1 cellular context compared by ENCODE assay signal in the genomic region with DNA sequence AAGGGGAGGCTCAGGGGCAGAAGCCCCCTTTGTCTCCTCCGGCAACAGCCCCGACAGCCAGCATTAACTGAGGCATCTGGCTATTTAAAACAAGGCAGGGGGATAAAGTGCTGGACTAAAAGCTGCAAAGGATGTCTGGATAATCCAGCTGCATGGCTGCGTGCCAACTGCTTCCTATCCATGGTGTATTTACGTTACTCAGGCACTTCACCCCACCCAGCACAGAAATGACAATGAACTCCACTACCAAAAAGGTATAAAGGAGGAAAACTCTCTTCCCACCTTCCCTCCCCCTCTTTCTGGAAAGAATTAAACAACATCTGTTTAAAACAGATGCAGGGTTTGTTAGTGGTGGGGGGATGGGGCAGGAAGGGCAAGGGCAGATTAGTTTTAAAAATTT.
TF ChIP-seq lines count a peak whose summit lies in the region.

No MANE protein-coding gene starts in this region.

TF ChIP-seq in HepG2, 621 proteins besides CTCF, POLR2A, EP300 and RAD21 (continued from another document):
- TF ChIP-seq, protein P1, sequence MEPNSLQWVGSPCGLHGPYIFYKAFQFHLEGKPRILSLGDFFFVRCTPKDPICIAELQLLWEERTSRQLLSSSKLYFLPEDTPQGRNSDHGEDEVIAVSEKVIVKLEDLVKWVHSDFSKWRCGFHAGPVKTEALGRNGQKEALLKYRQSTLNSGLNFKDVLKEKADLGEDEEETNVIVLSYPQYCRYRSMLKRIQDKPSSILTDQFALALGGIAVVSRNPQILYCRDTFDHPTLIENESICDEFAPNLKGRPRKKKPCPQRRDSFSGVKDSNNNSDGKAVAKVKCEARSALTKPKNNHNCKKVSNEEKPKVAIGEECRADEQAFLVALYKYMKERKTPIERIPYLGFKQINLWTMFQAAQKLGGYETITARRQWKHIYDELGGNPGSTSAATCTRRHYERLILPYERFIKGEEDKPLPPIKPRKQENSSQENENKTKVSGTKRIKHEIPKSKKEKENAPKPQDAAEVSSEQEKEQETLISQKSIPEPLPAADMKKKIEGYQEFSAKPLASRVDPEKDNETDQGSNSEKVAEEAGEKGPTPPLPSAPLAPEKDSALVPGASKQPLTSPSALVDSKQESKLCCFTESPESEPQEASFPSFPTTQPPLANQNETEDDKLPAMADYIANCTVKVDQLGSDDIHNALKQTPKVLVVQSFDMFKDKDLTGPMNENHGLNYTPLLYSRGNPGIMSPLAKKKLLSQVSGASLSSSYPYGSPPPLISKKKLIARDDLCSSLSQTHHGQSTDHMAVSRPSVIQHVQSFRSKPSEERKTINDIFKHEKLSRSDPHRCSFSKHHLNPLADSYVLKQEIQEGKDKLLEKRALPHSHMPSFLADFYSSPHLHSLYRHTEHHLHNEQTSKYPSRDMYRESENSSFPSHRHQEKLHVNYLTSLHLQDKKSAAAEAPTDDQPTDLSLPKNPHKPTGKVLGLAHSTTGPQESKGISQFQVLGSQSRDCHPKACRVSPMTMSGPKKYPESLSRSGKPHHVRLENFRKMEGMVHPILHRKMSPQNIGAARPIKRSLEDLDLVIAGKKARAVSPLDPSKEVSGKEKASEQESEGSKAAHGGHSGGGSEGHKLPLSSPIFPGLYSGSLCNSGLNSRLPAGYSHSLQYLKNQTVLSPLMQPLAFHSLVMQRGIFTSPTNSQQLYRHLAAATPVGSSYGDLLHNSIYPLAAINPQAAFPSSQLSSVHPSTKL (CRISPR knock-in tag; IDR thresholded peaks at IDR 0.05): peak; percentile 42; the same call in 1 of the 2 replicates
- no peak for TF ChIP-seq SYNCRIP (IDR thresholded peaks at IDR 0.05; ENCODE audit: insufficient read depth, low read depth, low read length)
- TF ChIP-seq ZBTB1 (CRISPR knock-in tag; IDR thresholded peaks at IDR 0.05; ENCODE audit: borderline replicate concordance): no peak
- TF ChIP-seq RARA (CRISPR knock-in tag; IDR thresholded peaks at IDR 0.05): no peak
- TF ChIP-seq CHD2 (IDR thresholded peaks at IDR 0.05; ENCODE audit: low read depth, low read length): no peak
- TF ChIP-seq ZNF333 (CRISPR knock-in tag; IDR thresholded peaks at IDR 0.05; ENCODE audit: borderline replicate concordance): no peak
- peak; percentile 16; the same call in 1 of the 2 replicates for TF ChIP-seq FOXA3 (CRISPR knock-in tag; IDR thresholded peaks at IDR 0.05)
- TF ChIP-seq, protein P2, sequence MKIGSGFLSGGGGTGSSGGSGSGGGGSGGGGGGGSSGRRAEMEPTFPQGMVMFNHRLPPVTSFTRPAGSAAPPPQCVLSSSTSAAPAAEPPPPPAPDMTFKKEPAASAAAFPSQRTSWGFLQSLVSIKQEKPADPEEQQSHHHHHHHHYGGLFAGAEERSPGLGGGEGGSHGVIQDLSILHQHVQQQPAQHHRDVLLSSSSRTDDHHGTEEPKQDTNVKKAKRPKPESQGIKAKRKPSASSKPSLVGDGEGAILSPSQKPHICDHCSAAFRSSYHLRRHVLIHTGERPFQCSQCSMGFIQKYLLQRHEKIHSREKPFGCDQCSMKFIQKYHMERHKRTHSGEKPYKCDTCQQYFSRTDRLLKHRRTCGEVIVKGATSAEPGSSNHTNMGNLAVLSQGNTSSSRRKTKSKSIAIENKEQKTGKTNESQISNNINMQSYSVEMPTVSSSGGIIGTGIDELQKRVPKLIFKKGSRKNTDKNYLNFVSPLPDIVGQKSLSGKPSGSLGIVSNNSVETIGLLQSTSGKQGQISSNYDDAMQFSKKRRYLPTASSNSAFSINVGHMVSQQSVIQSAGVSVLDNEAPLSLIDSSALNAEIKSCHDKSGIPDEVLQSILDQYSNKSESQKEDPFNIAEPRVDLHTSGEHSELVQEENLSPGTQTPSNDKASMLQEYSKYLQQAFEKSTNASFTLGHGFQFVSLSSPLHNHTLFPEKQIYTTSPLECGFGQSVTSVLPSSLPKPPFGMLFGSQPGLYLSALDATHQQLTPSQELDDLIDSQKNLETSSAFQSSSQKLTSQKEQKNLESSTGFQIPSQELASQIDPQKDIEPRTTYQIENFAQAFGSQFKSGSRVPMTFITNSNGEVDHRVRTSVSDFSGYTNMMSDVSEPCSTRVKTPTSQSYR (CRISPR knock-in tag; IDR thresholded peaks at IDR 0.05; ENCODE audit: borderline replicate concordance): peak; percentile 53; the same call in 1 of the 2 replicates
- TF ChIP-seq SALL1 (CRISPR knock-in tag; IDR thresholded peaks at IDR 0.05): peak; percentile 9; the same call in 1 of the 2 replicates
- TF ChIP-seq ETV5 (CRISPR knock-in tag; IDR thresholded peaks at IDR 0.05; ENCODE audit: borderline replicate concordance): no peak
- no peak for TF ChIP-seq AGO1 (IDR thresholded peaks at IDR 0.05; ENCODE audit: low read depth, low read length, poor library complexity, severe bottlenecking)
- TF ChIP-seq PITX1 (CRISPR knock-in tag; IDR thresholded peaks at IDR 0.05): peak; percentile 24; the same call in 1 of the 2 replicates
- no peak for TF ChIP-seq NAIF1 (CRISPR knock-in tag; IDR thresholded peaks at IDR 0.05; ENCODE audit: borderline replicate concordance)
- TF ChIP-seq BCL6 (CRISPR knock-in tag; IDR thresholded peaks at IDR 0.05): 0 out of 2 replicates have a peak, but pooled peaks have one; percentile 6
- no peak for TF ChIP-seq ZC3H13 (CRISPR knock-in tag; IDR thresholded peaks at IDR 0.05)
- TF ChIP-seq YY1 (IDR thresholded peaks at IDR 0.05; ENCODE audit: insufficient read depth, insufficient replicate concordance, low read depth, low read length): no peak
- no peak for TF ChIP-seq GABPB1 (CRISPR knock-in tag; IDR thresholded peaks at IDR 0.05)
- TF ChIP-seq, protein P3, sequence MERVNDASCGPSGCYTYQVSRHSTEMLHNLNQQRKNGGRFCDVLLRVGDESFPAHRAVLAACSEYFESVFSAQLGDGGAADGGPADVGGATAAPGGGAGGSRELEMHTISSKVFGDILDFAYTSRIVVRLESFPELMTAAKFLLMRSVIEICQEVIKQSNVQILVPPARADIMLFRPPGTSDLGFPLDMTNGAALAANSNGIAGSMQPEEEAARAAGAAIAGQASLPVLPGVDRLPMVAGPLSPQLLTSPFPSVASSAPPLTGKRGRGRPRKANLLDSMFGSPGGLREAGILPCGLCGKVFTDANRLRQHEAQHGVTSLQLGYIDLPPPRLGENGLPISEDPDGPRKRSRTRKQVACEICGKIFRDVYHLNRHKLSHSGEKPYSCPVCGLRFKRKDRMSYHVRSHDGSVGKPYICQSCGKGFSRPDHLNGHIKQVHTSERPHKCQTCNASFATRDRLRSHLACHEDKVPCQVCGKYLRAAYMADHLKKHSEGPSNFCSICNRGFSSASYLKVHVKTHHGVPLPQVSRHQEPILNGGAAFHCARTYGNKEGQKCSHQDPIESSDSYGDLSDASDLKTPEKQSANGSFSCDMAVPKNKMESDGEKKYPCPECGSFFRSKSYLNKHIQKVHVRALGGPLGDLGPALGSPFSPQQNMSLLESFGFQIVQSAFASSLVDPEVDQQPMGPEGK (CRISPR knock-in tag; IDR thresholded peaks at IDR 0.05): peak; percentile 88
- TF ChIP-seq, protein P4, sequence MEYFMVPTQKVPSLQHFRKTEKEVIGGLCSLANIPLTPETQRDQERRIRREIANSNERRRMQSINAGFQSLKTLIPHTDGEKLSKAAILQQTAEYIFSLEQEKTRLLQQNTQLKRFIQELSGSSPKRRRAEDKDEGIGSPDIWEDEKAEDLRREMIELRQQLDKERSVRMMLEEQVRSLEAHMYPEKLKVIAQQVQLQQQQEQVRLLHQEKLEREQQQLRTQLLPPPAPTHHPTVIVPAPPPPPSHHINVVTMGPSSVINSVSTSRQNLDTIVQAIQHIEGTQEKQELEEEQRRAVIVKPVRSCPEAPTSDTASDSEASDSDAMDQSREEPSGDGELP (IDR thresholded peaks at IDR 0.05; ENCODE audit: borderline replicate concordance, low read depth): peak; percentile 46; the same call in 1 of the 2 replicates
- TF ChIP-seq ZNF549 (CRISPR knock-in tag; IDR thresholded peaks at IDR 0.05): no peak
- TF ChIP-seq ASH2L (IDR thresholded peaks at IDR 0.05; ENCODE audit: insufficient read length, low read depth, low read length): no peak
- TF ChIP-seq ZMYM4 (CRISPR knock-in tag; IDR thresholded peaks at IDR 0.05): peak; percentile 19; the same call in 1 of the 2 replicates
TF ChIP-seq in HepG2: peak in this region for 13.
